Comparison of ENCODE assay signal across 15 cellular contexts in genomic region chr12:27653661-27654060, GRCh38.
"Had no signal": no experiment of that assay in that cellular context is flagged by ENCODE, and none has a peak within 500 bp of the region (broad histone marks: within the 10 kb centered on the region; RNA-seq: fewer than 3 reads in every experiment).

No MANE protein-coding gene starts in this region.

- DNase-seq: activated CD4-positive, alpha-beta memory T cell treated with anti-CD3 and anti-CD28 coated beads for 36 hours; activated naive CD4-positive, alpha-beta T cell treated with anti-CD3 and anti-CD28 coated beads for 36 hours; amniotic stem cell; brain microvascular endothelial cell; effector memory CD8-positive, alpha-beta T cell; kidney; left ventricle myocardium superior; mesendoderm; spleen; stimulated activated CD4-positive, alpha-beta T cell treated with anti-CD3 and anti-CD28 coated beads, Interleukin-1b, Interleukin-23, amount 100 ng/mL, for 48 hours; stimulated activated naive B cell treated with anti-CD40 and anti-IgM and Interleukin-4, amounts not matched to agents 10 μg/mL and 1 μg/mL and 100 μg/mL, for 72 hours; transverse colon had no signal

- FAIRE-seq: kidney had no signal

- H2AFZ ChIP-seq: hepatocyte had no signal

- H3K4me1 ChIP-seq: transverse colon had no signal

- H3K4me3 ChIP-seq: hepatocyte, spleen, transverse colon had no signal

- ATAC-seq: effector memory CD8-positive, alpha-beta T cell; left ventricle myocardium superior; sciatic nerve; stimulated activated naive B cell treated with anti-CD40 and anti-IgM and Interleukin-4, amounts not matched to agents 10 μg/mL and 1 μg/mL and 100 μg/mL, for 72 hours had no signal

- H3K4me2 ChIP-seq: hepatocyte had no signal

- H3K9me3 ChIP-seq: spleen, transverse colon had no signal

- H3K27me3 ChIP-seq: brain microvascular endothelial cell, hepatocyte, spleen, transverse colon had no signal

- H3K27ac ChIP-seq: brain microvascular endothelial cell, epithelial cell of prostate, hepatocyte, spleen, transverse colon had no signal

- H3K79me2 ChIP-seq: hepatocyte had no signal
